In the genomic region with DNA sequence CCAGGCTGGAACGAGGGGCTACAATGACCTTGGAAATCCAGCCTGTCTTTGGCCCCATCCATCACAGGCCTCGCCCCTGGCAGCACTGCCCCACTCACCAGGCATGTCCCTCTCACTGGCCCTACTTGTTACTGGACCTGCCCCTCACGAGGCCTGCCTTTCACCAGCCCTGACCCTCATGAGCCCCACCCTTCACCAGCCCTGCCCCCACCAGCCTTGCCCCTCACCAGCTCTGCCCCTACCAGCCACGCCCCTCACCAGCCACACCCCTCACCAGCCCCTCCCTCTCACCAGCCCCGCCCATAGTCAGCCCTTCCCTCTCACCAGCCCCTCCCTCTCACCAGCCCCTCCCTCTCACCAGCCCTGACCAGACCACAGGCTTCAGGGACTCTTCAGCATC, we compare ENCODE assay signal across 1 cellular context.
TF ChIP-seq lines count a peak whose summit lies in the region.

No MANE protein-coding gene starts in this region.

TF ChIP-seq in K562, 482 proteins besides CTCF, POLR2A, EP300 and RAD21:
- TF ChIP-seq, protein P1, sequence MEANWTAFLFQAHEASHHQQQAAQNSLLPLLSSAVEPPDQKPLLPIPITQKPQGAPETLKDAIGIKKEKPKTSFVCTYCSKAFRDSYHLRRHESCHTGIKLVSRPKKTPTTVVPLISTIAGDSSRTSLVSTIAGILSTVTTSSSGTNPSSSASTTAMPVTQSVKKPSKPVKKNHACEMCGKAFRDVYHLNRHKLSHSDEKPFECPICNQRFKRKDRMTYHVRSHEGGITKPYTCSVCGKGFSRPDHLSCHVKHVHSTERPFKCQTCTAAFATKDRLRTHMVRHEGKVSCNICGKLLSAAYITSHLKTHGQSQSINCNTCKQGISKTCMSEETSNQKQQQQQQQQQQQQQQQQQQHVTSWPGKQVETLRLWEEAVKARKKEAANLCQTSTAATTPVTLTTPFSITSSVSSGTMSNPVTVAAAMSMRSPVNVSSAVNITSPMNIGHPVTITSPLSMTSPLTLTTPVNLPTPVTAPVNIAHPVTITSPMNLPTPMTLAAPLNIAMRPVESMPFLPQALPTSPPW (CRISPR knock-in tag; IDR thresholded peaks at IDR 0.05), result peak; percentile 47
- TF ChIP-seq ADNP (tag; IDR thresholded peaks at IDR 0.05), result no peak
- no peak for TF ChIP-seq ZNF764 (CRISPR knock-in tag; IDR thresholded peaks at IDR 0.05; ENCODE audit: low read depth)
TF ChIP-seq in K562: peak in this region for 1.
